ENCODE assay signal across 16 cellular contexts in genomic region chr5:125725686-125726085, GRCh38.
DNase-seq lines count a peak whose midpoint lies in the region; ATAC-seq and TF ChIP-seq lines count a peak whose summit lies in the region.
"Had no signal": no experiment of that assay in that cellular context is flagged by ENCODE, and none has a peak within 500 bp of the region (broad histone marks: within the 10 kb centered on the region; RNA-seq: fewer than 3 reads in every experiment).

No MANE protein-coding gene starts in this region.

- H3K27me3 Mint-ChIP-seq in CD14-positive monocyte (ENCODE audit: low read depth in 3 of 3) (no peaks in the 10 kb centered on the region), nephron progenitor cell (ENCODE audit: low read depth, poor library complexity) (no peaks in the 10 kb centered on the region)
- H3K27me3 Mint-ChIP-seq: CD4-positive, alpha-beta memory T cell had no signal

- no peaks in the 10 kb centered on the region for H3K4me1 ChIP-seq in adrenal gland (replicated peaks in 1 of 2)
- H3K4me1 ChIP-seq: Caco-2, HAP-1 had no signal

- H3K27ac ChIP-seq in adrenal gland, result no peak overlapping the region

- no peak for TF ChIP-seq CTCF in adrenal gland (IDR thresholded peaks at IDR 0.05)
- no peak for TF ChIP-seq CTCF in CD14-positive monocyte (IDR thresholded peaks at IDR 0.05)
- no peak for TF ChIP-seq CTCF in nephron progenitor cell (IDR thresholded peaks at IDR 0.05)

- no peaks in the 10 kb centered on the region for H3K36me3 Mint-ChIP-seq in CD14-positive monocyte
- H3K36me3 Mint-ChIP-seq in nephron progenitor cell (ENCODE audit: low read depth), result peaks cover 14% of the 10 kb centered on the region
- H3K36me3 Mint-ChIP-seq: CD4-positive, alpha-beta memory T cell; IgD-negative memory B cell had no signal

- intact Hi-C loops in adrenal gland (cut with DNase I), result no loop called here
- intact Hi-C loops in CD14-positive monocyte (cut with micrococcal nuclease), result no loop called here
- intact Hi-C loops in Right ventricle myocardium superior (cut with DNase I), result no loop called here

- H3K4me1 Mint-ChIP-seq in CD14-positive monocyte (no peaks in the 10 kb centered on the region), nephron progenitor cell (no peaks in the 10 kb centered on the region)
- H3K4me1 Mint-ChIP-seq: B cell; CD4-positive, alpha-beta memory T cell; IgD-negative memory B cell had no signal

- no peak overlapping the region for H3K27ac Mint-ChIP-seq in CD14-positive monocyte
- H3K27ac Mint-ChIP-seq in nephron progenitor cell, result no peak overlapping the region
- H3K27ac Mint-ChIP-seq: B cell; CD4-positive, alpha-beta memory T cell; IgD-negative memory B cell had no signal

- DNase-seq in DMS114 treated with DMSO at 0.1 percent for 48 hours (lab: John Stamatoyannopoulos, UW; ENCODE audit: unreplicated experiment) (peak; percentile 64), adrenal gland (peak in 4 of 7 donors; percentile 10 to 35 (median 22)), myocyte (ENCODE audit: low read depth) (peak; percentile 40), pons (ENCODE audit: low spot score) (peak; percentile 34), CD14-positive monocyte (ENCODE audit: low spot score) (no peak), Right ventricle myocardium superior (no peak), nephron progenitor cell (no peak)
- DNase-seq: ACHN; Caco-2; CD4-positive, alpha-beta memory T cell; GOT3 had no signal

- no peaks in the 10 kb centered on the region for H3K27me3 ChIP-seq in adrenal gland

- H3K4me3 ChIP-seq in adrenal gland, result no peak overlapping the region
- H3K4me3 ChIP-seq: GM12878, HAP-1 had no signal

- H3K9me3 ChIP-seq in adrenal gland (replicated peaks in 1 of 3), result no peaks in the 10 kb centered on the region
- H3K9me3 ChIP-seq: HAP-1 had no signal

- whole genome bisulfite sequencing in adrenal gland, 4 donors, result 38 to 51% (median 47%) methylated on average over 4 of the region's 4 CpGs

- no peaks in the 10 kb centered on the region for H3K36me3 ChIP-seq in adrenal gland (replicated peaks in 1 of 2)
- H3K36me3 ChIP-seq: HAP-1 had no signal

- H3K4me3 Mint-ChIP-seq in CD14-positive monocyte (no peak overlapping the region), nephron progenitor cell (no peak overlapping the region)
- H3K4me3 Mint-ChIP-seq: B cell; CD4-positive, alpha-beta memory T cell; IgD-negative memory B cell had no signal

- TF ChIP-seq POLR2A in adrenal gland (IDR thresholded peaks at IDR 0.05), result no peak

- H3K9me3 Mint-ChIP-seq in CD14-positive monocyte (peaks cover 6 to 18% (median 13%) of the 10 kb centered on the region in 7 donors), nephron progenitor cell (peaks cover 21% of the 10 kb centered on the region)
- H3K9me3 Mint-ChIP-seq: IgD-negative memory B cell had no signal

- ATAC-seq in GM21390 (IDR thresholded peaks at IDR 0.05; ENCODE audit: unreplicated experiment) (no peak), Right ventricle myocardium superior (ENCODE audit: poor library complexity) (no peak)
- ATAC-seq: GM12878 had no signal

Comparison
In these comparisons a context has a peak if more than half of its experiments do, and no peak if none do; other contexts are left out.
1. DNase-seq: peak in DMS114 treated with DMSO at 0.1 percent for 48 hours (single experiment), adrenal gland (4 of 7), myocyte (single experiment) and pons (single experiment); none in CD14-positive monocyte (single experiment), Right ventricle myocardium superior (single experiment) and nephron progenitor cell (single experiment).